In genomic region chr7:98534493-98534892, GRCh38 we compare ENCODE assay signal across 24 cellular contexts.
DNase-seq lines count a peak whose midpoint lies in the region; ATAC-seq, FAIRE-seq and TF ChIP-seq lines count a peak whose summit lies in the region.
"Had no signal": no experiment of that assay in that cellular context is flagged by ENCODE, and none has a peak within 500 bp of the region (broad histone marks: within the 10 kb centered on the region; RNA-seq: fewer than 3 reads in every experiment).

No MANE protein-coding gene starts in this region.

- no peak for ATAC-seq in HepG2
- ATAC-seq in right lobe of liver = no peak
- ATAC-seq in IMR-90 (ENCODE audit: low read depth) = no peak
- ATAC-seq: CD8-positive, alpha-beta T cell had no signal

- H3K79me1 ChIP-seq in IMR-90 (ENCODE audit: low read depth in 1 of 2, low read length in 2 of 2) (no peaks in the 10 kb centered on the region), H1 (ENCODE audit: low read depth, low read length) (no peaks in the 10 kb centered on the region)

- H3K4me1 ChIP-seq in HepG2 (ENCODE audit: insufficient read depth, low read length) = no peaks in the 10 kb centered on the region
- H3K4me1 ChIP-seq in right lobe of liver = no peaks in the 10 kb centered on the region
- no peaks in the 10 kb centered on the region for H3K4me1 ChIP-seq in IMR-90 (ENCODE audit: control insufficient read depth, insufficient read depth, low read length)
- H3K4me1 ChIP-seq in H1 (replicated peaks in 1 of 4; ENCODE audit: control insufficient read depth in 3 of 4, insufficient read depth in 4 of 4, low read length in 3 of 4) = 0 out of 7 replicates have a peak, but pooled peaks cover 0 to 3% (median 0%) of the 10 kb centered on the region in 4 experiments
- no peaks in the 10 kb centered on the region for H3K4me1 ChIP-seq in osteoblast (ENCODE audit: insufficient read depth, low read length)
- H3K4me1 ChIP-seq: Caco-2 had no signal

- H3K9ac ChIP-seq in HepG2 (ENCODE audit: insufficient read depth, low read depth, low read length) (no peak overlapping the region), IMR-90 (ENCODE audit: low read depth, low read length) (no peak overlapping the region), H1 (replicated peaks in 1 of 4; ENCODE audit: extremely low read depth in 1 of 4, low read depth in 3 of 4, low read length in 3 of 4) (no peak overlapping the region)
- H3K9ac ChIP-seq: BLaER1 treated with 17β-estradiol and CSF1 and Interleukin-3, amounts not matched to agents 10 nM and 100 nM had no signal

- no peak for DNase-seq in HepG2 (ENCODE audit: low spot score)
- no peak for DNase-seq in right lobe of liver
- no peak for DNase-seq in IMR-90
- DNase-seq in H1 (ENCODE audit: low read depth in 1 of 2, low spot score in 2 of 2) = no peak
- DNase-seq in osteoblast (ENCODE audit: insufficient read length, low spot score, missing footprints) = peak; percentile 52
- DNase-seq in H4 (ENCODE audit: low spot score) = no peak
- DNase-seq in activated gamma-delta T cell treated with Interleukin-2 at 50 U/mL for 16 hours = no peak
- DNase-seq in AG08395 (ENCODE audit: low spot score) = no peak
- DNase-seq: 8988T; ACHN; AML-193; Caco-2; Calu3; CD4-positive, alpha-beta T cell; CD8-positive, alpha-beta T cell; DMS79 treated with DMSO at 0.1 percent for 48 hours; GF-D8 had no signal

- H3K18ac ChIP-seq in IMR-90 (ENCODE audit: low read depth, low read length) (no peak overlapping the region), H1 (ENCODE audit: extremely low read depth, low read length) (no peak overlapping the region)

- WGBS in HepG2 (ENCODE audit: low lambda C conversion rate) = 38% methylated on average over 6 of the region's 7 CpGs
- WGBS in right lobe of liver (ENCODE audit: insufficient coverage, low coverage, low lambda C conversion rate, missing lambda C conversion rate) = 68% methylated on average over 4 of the region's 7 CpGs
- 100% methylated on average over 1 of the region's 7 CpGs; no CpG with 5 or more reads in 1 of the 2 experiments for WGBS in IMR-90 (ENCODE audit: extremely low coverage in 2 of 2, insufficient read length in 1 of 2), 2 experiments
- 93% methylated on average over 7 of the region's 7 CpGs; no CpG with 5 or more reads in 1 of the 2 experiments for WGBS in H1 (ENCODE audit: extremely low coverage in 1 of 2, insufficient coverage in 1 of 2, insufficient read length in 1 of 2, insufficient replicate concordance in 2 of 2, low coverage in 1 of 2, low lambda C conversion rate in 2 of 2, missing lambda C conversion rate in 1 of 2), 2 experiments

- H3K36me3 ChIP-seq in HepG2 (replicated peaks in 1 of 2; ENCODE audit: control insufficient read depth in 1 of 2, insufficient read depth in 2 of 2, low read length in 2 of 2) (no peaks in the 10 kb centered on the region), right lobe of liver (no peaks in the 10 kb centered on the region), IMR-90 (ENCODE audit: control insufficient read depth, insufficient read depth, low read length) (no peaks in the 10 kb centered on the region), H1 (ENCODE audit: control insufficient read depth in 2 of 4, insufficient read depth in 4 of 4, low read length in 3 of 4) (no peaks in the 10 kb centered on the region), osteoblast (ENCODE audit: insufficient read depth, low read length) (no peaks in the 10 kb centered on the region)
- H3K36me3 ChIP-seq: BLaER1 treated with 17β-estradiol and CSF1 and Interleukin-3, amounts not matched to agents 10 nM and 100 nM had no signal

- intact Hi-C loops in HepG2 (cut with micrococcal nuclease; ENCODE audit: unreplicated experiment) = no loop called here
- intact Hi-C loops in right lobe of liver (cut with DNase I) = no loop called here
- intact Hi-C loops in IMR-90 (cut with micrococcal nuclease) = no loop called here

- no peaks in the 10 kb centered on the region for H3K23me2 ChIP-seq in H1 (ENCODE audit: low read depth, low read length)

- in situ Hi-C loops in HepG2 (cut with HindIII; ENCODE audit: extremely low pct_ligation_motif_present, low pct_unique_long_range_greater_than_20kb) (no loop called here), IMR-90 (cut with MboI; ENCODE audit: low sequenced_read_pairs) (no loop called here)

- no peaks in the 10 kb centered on the region; a peak in 1 of 5 replicates for H3K27me3 ChIP-seq in HepG2 (ENCODE audit: control insufficient read depth in 1 of 2, insufficient read depth in 2 of 2, low read length in 2 of 2)
- no peaks in the 10 kb centered on the region for H3K27me3 ChIP-seq in right lobe of liver
- no peaks in the 10 kb centered on the region for H3K27me3 ChIP-seq in IMR-90 (ENCODE audit: control insufficient read depth, insufficient read depth, low read length)
- no peaks in the 10 kb centered on the region for H3K27me3 ChIP-seq in H1 (replicated peaks in 1 of 4; ENCODE audit: control insufficient read depth in 3 of 4, extremely low read depth in 1 of 4, insufficient read depth in 3 of 4, low read length in 3 of 4)
- no peaks in the 10 kb centered on the region for H3K27me3 ChIP-seq in osteoblast (ENCODE audit: insufficient read depth, low read length)
- H3K27me3 ChIP-seq: BLaER1 treated with 17β-estradiol and CSF1 and Interleukin-3, amounts not matched to agents 10 nM and 100 nM had no signal

- H2BK15ac ChIP-seq in IMR-90 (ENCODE audit: low read depth, low read length) = no peak overlapping the region
- H2BK15ac ChIP-seq in H1 (ENCODE audit: low read length) = no peak overlapping the region

- no peak overlapping the region for H2BK20ac ChIP-seq in IMR-90 (ENCODE audit: low read depth, low read length)
- H2BK20ac ChIP-seq in H1 (ENCODE audit: low read length) = no peak overlapping the region

- no peaks in the 10 kb centered on the region for H3K9me1 ChIP-seq in IMR-90 (ENCODE audit: insufficient read depth, low read length)

- no peak overlapping the region for H4K8ac ChIP-seq in IMR-90 (ENCODE audit: low read depth in 2 of 2, low read length in 2 of 2)
- H4K8ac ChIP-seq in H1 (ENCODE audit: extremely low read depth, insufficient read depth, low read length) = no peak overlapping the region

- H3K9me3 ChIP-seq in HepG2 (ENCODE audit: low read length) = no peaks in the 10 kb centered on the region; the same call in 1 of the 2 replicates
- no peaks in the 10 kb centered on the region for H3K9me3 ChIP-seq in right lobe of liver
- H3K9me3 ChIP-seq in IMR-90 (ENCODE audit: control insufficient read depth, insufficient read depth, low read length) = peaks cover 18% of the 10 kb centered on the region
- H3K9me3 ChIP-seq in H1 (ENCODE audit: insufficient read depth in 2 of 2, low read depth in 1 of 2, low read length in 1 of 2) = peaks cover 0 to 3% of the 10 kb centered on the region in 2 experiments; a peak in 1 of 4 replicates
- H3K9me3 ChIP-seq in osteoblast (ENCODE audit: low read depth, low read length) = no peaks in the 10 kb centered on the region
- H3K9me3 ChIP-seq: Caco-2 had no signal

- H4K20me1 ChIP-seq in HepG2 (ENCODE audit: insufficient read depth, low read length) (no peaks in the 10 kb centered on the region), IMR-90 (ENCODE audit: insufficient read depth, low read length) (no peaks in the 10 kb centered on the region), H1 (replicated peaks in 1 of 2; ENCODE audit: control insufficient read depth in 1 of 2, insufficient read depth in 2 of 2, low read length in 2 of 2) (no peaks in the 10 kb centered on the region), osteoblast (ENCODE audit: insufficient read depth, low read length) (no peaks in the 10 kb centered on the region)
- H4K20me1 ChIP-seq: BLaER1 treated with 17β-estradiol and CSF1 and Interleukin-3, amounts not matched to agents 10 nM and 100 nM had no signal

- H3K79me2 ChIP-seq in HepG2 (ENCODE audit: insufficient read depth, low read length) = no peaks in the 10 kb centered on the region
- H3K79me2 ChIP-seq in H1 (ENCODE audit: control insufficient read depth in 1 of 2, insufficient read depth in 2 of 2, low read length in 2 of 2) = no peaks in the 10 kb centered on the region
- no peaks in the 10 kb centered on the region for H3K79me2 ChIP-seq in osteoblast (ENCODE audit: insufficient read depth, low read length)

- no TSS peak for BruUV-seq in HepG2 (replicated peaks; lab: Mats Ljungman, UMichigan)
- no TSS peak for BruUV-seq in IMR-90 (replicated peaks; lab: Mats Ljungman, UMichigan)

- H3K4ac ChIP-seq in IMR-90 (ENCODE audit: low read depth, low read length) (no peak overlapping the region), H1 (replicated peaks; ENCODE audit: insufficient read length, low read depth, low read length) (no peak overlapping the region)

- dilution Hi-C loops in IMR-90 (cut with HindIII; ENCODE audit: low sequenced_read_pairs, unreplicated experiment) = no loop called here

- H3K56ac ChIP-seq in IMR-90 (ENCODE audit: extremely low read depth, insufficient read depth, low read length) (no peak overlapping the region), H1 (replicated peaks; ENCODE audit: insufficient read length, low read depth, low read length) (no peak overlapping the region)

- H3K4me2 ChIP-seq in HepG2 (ENCODE audit: low read depth, low read length) = no peak overlapping the region
- H3K4me2 ChIP-seq in IMR-90 (ENCODE audit: low read depth, low read length) = no peak overlapping the region
- no peak overlapping the region for H3K4me2 ChIP-seq in H1 (ENCODE audit: insufficient read depth in 1 of 2, low read depth in 2 of 2, low read length in 2 of 2)
- H3K4me2 ChIP-seq in osteoblast (ENCODE audit: insufficient read depth, low read length) = no peak overlapping the region
- H3K4me2 ChIP-seq: BLaER1 treated with 17β-estradiol and CSF1 and Interleukin-3, amounts not matched to agents 10 nM and 100 nM had no signal

- TF ChIP-seq RAD21 in HepG2 (CRISPR knock-in tag; IDR thresholded peaks at IDR 0.05) (no peak), IMR-90 (IDR thresholded peaks at IDR 0.05; ENCODE audit: low read length) (no peak), H1 (IDR thresholded peaks at IDR 0.05 in 1 of 2, conservative IDR thresholded peaks at IDR 0.05 in 1 of 2; ENCODE audit: low read depth in 2 of 2, low read length in 2 of 2) (no peak)

- H2AK9ac ChIP-seq in IMR-90 (replicated peaks; ENCODE audit: low read depth, low read length, poor library complexity) = no peak overlapping the region

- TF ChIP-seq CTCF in HepG2 (CRISPR knock-in tag; IDR thresholded peaks at IDR 0.05) = no peak
- no peak for TF ChIP-seq CTCF in right lobe of liver (IDR thresholded peaks at IDR 0.05)
- no peak for TF ChIP-seq CTCF in IMR-90 (conservative IDR thresholded peaks at IDR 0.05; ENCODE audit: low read depth, low read length)
- TF ChIP-seq CTCF in H1 (IDR thresholded peaks at IDR 0.05; ENCODE audit: control extremely low read depth in 1 of 3, insufficient read depth in 1 of 3, low read depth in 1 of 3, low read length in 3 of 3) = no peak
- TF ChIP-seq CTCF in osteoblast (IDR thresholded peaks at IDR 0.05; ENCODE audit: extremely low read depth, low read depth, low read length) = no peak

- no peak overlapping the region for H2AK5ac ChIP-seq in IMR-90 (ENCODE audit: low read depth, low read length)
- H2AK5ac ChIP-seq in H1 (ENCODE audit: low read depth, low read length) = no peak overlapping the region

- POLR2A ChIA-PET in HepG2 (lab: Yijun Ruan, JAX) = no interaction called here
- POLR2A ChIA-PET in IMR-90 (lab: Charles Lee; ENCODE audit: unreplicated experiment) = no interaction called here
- POLR2A ChIA-PET in H1 (lab: Charles Lee; ENCODE audit: partially characterized antibody) = no interaction called here

- H3K4me3 ChIP-seq in HepG2 (replicated peaks in 1 of 3; ENCODE audit: insufficient read depth in 1 of 3, low read depth in 2 of 3, low read length in 3 of 3) (no peak overlapping the region), right lobe of liver (no peak overlapping the region), IMR-90 (ENCODE audit: insufficient read depth, low read depth, low read length) (no peak overlapping the region), H1 (ENCODE audit: extremely low read depth in 1 of 4, insufficient read depth in 2 of 4, low read depth in 3 of 4, low read length in 4 of 4) (no peak overlapping the region), osteoblast (ENCODE audit: insufficient read depth, low read length) (no peak overlapping the region)
- H3K4me3 ChIP-seq: BLaER1 treated with 17β-estradiol and CSF1 and Interleukin-3, amounts not matched to agents 10 nM and 100 nM had no signal

- TF ChIP-seq POLR2A in HepG2 (IDR thresholded peaks at IDR 0.05; ENCODE audit: insufficient read depth in 1 of 2, low read depth in 2 of 2, low read length in 2 of 2) (no peak), right lobe of liver (IDR thresholded peaks at IDR 0.05) (no peak), IMR-90 (IDR thresholded peaks at IDR 0.05; ENCODE audit: low read depth, low read length) (no peak), H1 (IDR thresholded peaks at IDR 0.05; ENCODE audit: control extremely low read depth in 1 of 2, low read depth in 2 of 2, low read length in 2 of 2) (no peak)

- FAIRE-seq in HepG2 (lab: Jason Lieb, UNC) = no peak
- FAIRE-seq in H1 (lab: Jason Lieb, UNC) = no peak
- FAIRE-seq: A204.1, D721Med, G401.6, GM12891, GM19239 had no signal

- H2BK120ac ChIP-seq in IMR-90 (ENCODE audit: low read depth, low read length) (no peak overlapping the region), H1 (replicated peaks; ENCODE audit: low read depth, low read length) (no peak overlapping the region)

- no peak for TF ChIP-seq EP300 in HepG2 (IDR thresholded peaks at IDR 0.05; ENCODE audit: low read depth in 2 of 2, low read length in 2 of 2)
- TF ChIP-seq EP300 in HepG2 (CRISPR knock-in tag; IDR thresholded peaks at IDR 0.05; ENCODE audit: borderline replicate concordance) = no peak
- TF ChIP-seq EP300 in H1 (IDR thresholded peaks at IDR 0.05; ENCODE audit: borderline replicate concordance in 1 of 2, low read depth in 2 of 2, low read length in 2 of 2) = no peak

- H3K23ac ChIP-seq in IMR-90 (ENCODE audit: low read depth, low read length) (no peak overlapping the region), H1 (ENCODE audit: insufficient read length) (no peak overlapping the region)

- no peak overlapping the region for H4K5ac ChIP-seq in IMR-90 (ENCODE audit: low read depth, low read length)
- no peak overlapping the region for H4K5ac ChIP-seq in H1 (ENCODE audit: insufficient read length, low read depth, low read length)

- H3K14ac ChIP-seq in IMR-90 (replicated peaks; ENCODE audit: low read depth, low read length) (no peak overlapping the region), H1 (ENCODE audit: insufficient read length) (no peak overlapping the region)

- CTCF ChIA-PET in HepG2 (lab: Yijun Ruan, JAX; ENCODE audit: low intra/inter-chr PET ratio, low total read pairs) = no interaction called here
- CTCF ChIA-PET in IMR-90 (lab: Yijun Ruan, JAX) = no interaction called here
- CTCF ChIA-PET in H1 (lab: Charles Lee; ENCODE audit: partially characterized antibody) = interaction anchor here (0.7 to 1.0 kb wide), 2 partner anchors 12 to 307 kb away, joined by 4 read pairs; no protein-coding TSS in a partner anchor

- no peak overlapping the region for H4K91ac ChIP-seq in IMR-90 (ENCODE audit: insufficient read depth, low read depth, low read length)
- H4K91ac ChIP-seq in H1 (replicated peaks; ENCODE audit: insufficient read length, low read length) = no peak overlapping the region

- H3K27ac ChIP-seq in HepG2 (ENCODE audit: extremely low read length, insufficient read depth, low read length) (no peak overlapping the region), right lobe of liver (no peak overlapping the region), IMR-90 (ENCODE audit: insufficient read depth, low read length) (no peak overlapping the region), H1 (ENCODE audit: low read depth, low read length) (no peak overlapping the region), osteoblast (ENCODE audit: low read depth, low read length) (no peak overlapping the region)
- H3K27ac ChIP-seq: BLaER1 treated with 17β-estradiol and CSF1 and Interleukin-3, amounts not matched to agents 10 nM and 100 nM; C4-2B had no signal

- H2BK12ac ChIP-seq in H1 (ENCODE audit: low read depth, low read length) = no peak overlapping the region

- H2BK5ac ChIP-seq in IMR-90 (ENCODE audit: low read depth, low read length, poor library complexity, severe bottlenecking) (no peak overlapping the region), H1 (ENCODE audit: low read depth, low read length) (no peak overlapping the region)

- H2AFZ ChIP-seq in HepG2 (ENCODE audit: low read length) = no peak overlapping the region
- H2AFZ ChIP-seq in IMR-90 (replicated peaks; ENCODE audit: low read length, poor library complexity) = no peak overlapping the region
- H2AFZ ChIP-seq in H1 (ENCODE audit: low read length) = no peak overlapping the region
- no peak overlapping the region for H2AFZ ChIP-seq in osteoblast (ENCODE audit: low read length)

Comparison
In these comparisons a context has a peak if more than half of its experiments do, and no peak if none do; other contexts are left out.
1. Of the 41 proteins assayed by ChIP-seq in both HepG2 and H1: peak only in HepG2: none; only in H1: none; in both: CEBPB; in neither: 40.